ENCODE assay signal across 21 cellular contexts in genomic region chr9:75438716-75439115, GRCh38.
DNase-seq lines count a peak whose midpoint lies in the region; ATAC-seq and TF ChIP-seq lines count a peak whose summit lies in the region.
"Had no signal": no experiment of that assay in that cellular context is flagged by ENCODE, and none has a peak within 500 bp of the region (broad histone marks: within the 10 kb centered on the region; RNA-seq: fewer than 3 reads in every experiment).

No MANE protein-coding gene starts in this region.

- H2AFZ ChIP-seq in OCI-LY7 (ENCODE audit: low read length) (no peak overlapping the region), hepatocyte (no peak overlapping the region)

- TF ChIP-seq CTCF in OCI-LY7 (conservative IDR thresholded peaks at IDR 0.05; ENCODE audit: low read length) (no peak), BE2C (IDR thresholded peaks at IDR 0.05; ENCODE audit: low read depth, low read length) (no peak), hepatocyte (IDR thresholded peaks at IDR 0.05; ENCODE audit: poor library complexity) (no peak)

- H3K27ac ChIP-seq in OCI-LY7 (ENCODE audit: low read depth, low read length, poor library complexity, severe bottlenecking) (no peak overlapping the region), hepatocyte (no peak overlapping the region)
- H3K27ac ChIP-seq: body of pancreas, left lung, spleen had no signal

- H3K27me3 ChIP-seq in BE2C (no peaks in the 10 kb centered on the region), hepatocyte (no peaks in the 10 kb centered on the region)
- H3K27me3 ChIP-seq: body of pancreas, left lung, spleen had no signal

- POLR2A ChIA-PET in OCI-LY7 (lab: Charles Lee), result interaction anchor here (0.7 kb wide), 1 partner anchor 38 kb away, joined by 4 read pairs; no protein-coding TSS in a partner anchor

- H3K9me3 ChIP-seq in OCI-LY7 (ENCODE audit: low read length) (no peaks in the 10 kb centered on the region), BE2C (no peaks in the 10 kb centered on the region), hepatocyte (ENCODE audit: low read depth) (no peaks in the 10 kb centered on the region)
- H3K9me3 ChIP-seq: body of pancreas, left lung, mucosa of descending colon, spleen had no signal

- no peak overlapping the region for H3K4me3 ChIP-seq in OCI-LY7 (ENCODE audit: low read depth, low read length, poor library complexity, severe bottlenecking)
- H3K4me3 ChIP-seq in BE2C (ENCODE audit: low read depth, low read length), result no peak overlapping the region
- H3K4me3 ChIP-seq in hepatocyte, result no peak overlapping the region
- H3K4me3 ChIP-seq: body of pancreas, left lung, mucosa of descending colon, spleen had no signal

- intact Hi-C loops in OCI-LY7 (cut with micrococcal nuclease; ENCODE audit: unreplicated experiment), result no loop called here

- H3K79me2 ChIP-seq in OCI-LY7 (ENCODE audit: insufficient read depth, low read depth, low read length) (no peaks in the 10 kb centered on the region), hepatocyte (no peaks in the 10 kb centered on the region)

- CTCF ChIA-PET in OCI-LY7 (lab: Charles Lee; ENCODE audit: unreplicated experiment), result no interaction called here

- H3K4me2 ChIP-seq in OCI-LY7 (ENCODE audit: low read length), result peak overlapping the region; percentile 27; the same call in 1 of the 2 replicates
- H3K4me2 ChIP-seq in hepatocyte, result no peak overlapping the region

- H3K9me2 ChIP-seq in OCI-LY7 (ENCODE audit: insufficient read depth, low read length), result no peaks in the 10 kb centered on the region
- no peaks in the 10 kb centered on the region for H3K9me2 ChIP-seq in hepatocyte (replicated peaks; ENCODE audit: insufficient read depth)

- H3K36me3 ChIP-seq in OCI-LY7 (ENCODE audit: insufficient read depth, low read length) (no peaks in the 10 kb centered on the region), BE2C (no peaks in the 10 kb centered on the region), hepatocyte (replicated peaks; ENCODE audit: insufficient read depth, low read depth) (no peaks in the 10 kb centered on the region)
- H3K36me3 ChIP-seq: left lung, spleen had no signal

- DNase-seq in OCI-LY7 (ENCODE audit: low spot score) (no peak), BE2C (no peak), hepatocyte (ENCODE audit: low spot score) (no peak)
- no peak for DNase-seq in stimulated activated CD4-positive, alpha-beta T cell treated with anti-CD3 and anti-CD28 coated beads, Interleukin-4, amount 100 ng/mL, for 1 hour
- DNase-seq: activated CD4-positive, alpha-beta T cell treated with anti-CD3 and anti-CD28 coated beads for 36 hours; activated CD8-positive, alpha-beta memory T cell treated with anti-CD3 and anti-CD28 coated beads, Interleukin-2, amount 10 ng/mL, durations not matched to agents 7 days and 5 days; activated naive CD8-positive, alpha-beta T cell treated with anti-CD3 and anti-CD28 coated beads, Interleukin-2, amount 10 ng/mL, durations not matched to agents 7 days and 5 days; body of pancreas; CD4-positive, alpha-beta T cell; endodermal cell; GF-D8; KBM-7; left lung; mucosa of descending colon; NCI-H1092 treated with DMSO at 0.1 percent for 48 hours; spleen had no signal

- no TSS peak for BruUV-seq in OCI-LY7 (replicated peaks; lab: Mats Ljungman, UMichigan)

- H3K4me1 ChIP-seq in OCI-LY7 (ENCODE audit: insufficient read depth, low read length, poor library complexity, severe bottlenecking), result no peaks in the 10 kb centered on the region
- H3K4me1 ChIP-seq in BE2C, result no peaks in the 10 kb centered on the region
- no peaks in the 10 kb centered on the region for H3K4me1 ChIP-seq in hepatocyte (ENCODE audit: insufficient read depth)
- H3K4me1 ChIP-seq: body of pancreas, spleen had no signal

- ATAC-seq in GM18502 (IDR thresholded peaks at IDR 0.05; ENCODE audit: poor library complexity, unreplicated experiment) (peak; percentile 73), GM21360 (IDR thresholded peaks at IDR 0.05; ENCODE audit: unreplicated experiment) (peak; percentile 76), HG02973 (IDR thresholded peaks at IDR 0.05; ENCODE audit: unreplicated experiment) (peak; percentile 60), GM19452 (IDR thresholded peaks at IDR 0.05; ENCODE audit: unreplicated experiment) (no peak)
- ATAC-seq: activated CD4-positive, alpha-beta T cell treated with anti-CD3 and anti-CD28 coated beads for 36 hours; activated CD8-positive, alpha-beta memory T cell treated with anti-CD3 and anti-CD28 coated beads, Interleukin-2, amount 10 ng/mL, durations not matched to agents 7 days and 5 days; activated T-helper 17 cell treated with anti-CD3 and anti-CD28 coated beads, Interleukin-2, amount 50 U/mL, for 72 hours; body of pancreas; left lung; mucosa of descending colon had no signal

- whole genome bisulfite sequencing in hepatocyte (ENCODE audit: low lambda C conversion rate, missing lambda C conversion rate), result 92% methylated on average over 2 of the region's 2 CpGs

- H4K20me1 ChIP-seq in OCI-LY7 (ENCODE audit: insufficient read depth, low read length) (no peaks in the 10 kb centered on the region), hepatocyte (ENCODE audit: insufficient read depth, poor library complexity, severe bottlenecking) (no peaks in the 10 kb centered on the region)
